In the genomic region with DNA sequence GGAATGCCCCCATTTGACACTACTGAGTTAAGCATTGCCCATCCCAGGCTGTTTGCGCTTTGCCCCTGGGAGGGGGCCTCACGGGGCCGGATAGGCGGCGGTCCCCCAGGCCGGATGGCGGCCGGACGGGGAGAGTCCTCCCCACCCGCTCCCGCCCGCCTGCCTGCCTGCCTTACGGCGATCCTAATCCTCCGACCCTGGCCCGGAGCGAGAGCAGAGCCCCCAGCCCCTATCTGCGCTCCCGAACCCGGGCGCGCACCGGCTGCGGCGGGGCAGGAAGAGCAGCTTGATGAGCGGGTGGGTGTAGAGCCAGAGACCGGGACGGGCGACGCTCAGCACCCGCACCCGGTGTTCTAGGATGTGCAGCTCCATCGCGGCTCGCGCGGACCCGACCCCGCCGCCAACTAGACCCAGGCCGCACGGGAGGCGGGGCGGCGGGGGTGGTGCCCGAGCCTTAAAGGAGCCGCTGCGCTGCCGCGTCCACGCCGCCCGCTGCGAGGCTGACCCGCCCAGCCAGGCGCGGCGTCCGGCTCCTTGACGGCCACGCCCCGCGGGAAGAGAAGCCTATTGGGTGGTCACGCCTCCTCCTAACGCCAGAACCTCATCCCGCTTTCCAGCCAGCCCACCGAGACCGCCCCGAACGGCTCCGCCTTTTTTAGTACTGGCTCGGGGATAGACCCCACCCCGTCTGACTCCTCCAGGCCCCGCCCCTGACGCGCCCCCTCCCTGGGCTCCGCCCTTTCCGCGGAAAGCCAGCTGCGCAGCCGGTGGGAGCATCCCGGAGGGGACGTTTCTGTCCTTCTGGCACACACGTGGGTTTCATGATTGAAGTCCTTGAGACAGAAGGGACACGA, we compare ENCODE assay signal across 1 cellular context.
TF ChIP-seq lines count a peak whose summit lies in the region.

A gene (minus strand): TSS at position 380 of the 854 bp plus-strand sequence. CDS start 8 bp downstream, at position 372.

TF ChIP-seq in IMR-90, 13 proteins besides CTCF, POLR2A, EP300 and RAD21 (continued from another document):
- TF ChIP-seq MAZ (IDR thresholded peaks at IDR 0.05; ENCODE audit: borderline replicate concordance, low read depth, low read length), result peak; percentile 66
- TF ChIP-seq, protein P1, sequence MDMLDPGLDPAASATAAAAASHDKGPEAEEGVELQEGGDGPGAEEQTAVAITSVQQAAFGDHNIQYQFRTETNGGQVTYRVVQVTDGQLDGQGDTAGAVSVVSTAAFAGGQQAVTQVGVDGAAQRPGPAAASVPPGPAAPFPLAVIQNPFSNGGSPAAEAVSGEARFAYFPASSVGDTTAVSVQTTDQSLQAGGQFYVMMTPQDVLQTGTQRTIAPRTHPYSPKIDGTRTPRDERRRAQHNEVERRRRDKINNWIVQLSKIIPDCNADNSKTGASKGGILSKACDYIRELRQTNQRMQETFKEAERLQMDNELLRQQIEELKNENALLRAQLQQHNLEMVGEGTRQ (IDR thresholded peaks at IDR 0.05; ENCODE audit: low read depth, low read length), result peak; percentile 55; the same call in 1 of the 2 replicates
